Comparison of ENCODE assay signal across 1 cellular context in genomic region chr2:218962859-218963492, GRCh38.
TF ChIP-seq lines count a peak whose summit lies in the region.

No MANE protein-coding gene starts in this region.

TF ChIP-seq in HepG2, 621 proteins besides CTCF, POLR2A, EP300 and RAD21 (continued from another document and continues in another):
- TF ChIP-seq THRA (CRISPR knock-in tag; IDR thresholded peaks at IDR 0.05; ENCODE audit: borderline replicate concordance) (peak; percentile 86; the same call in 1 of the 2 replicates), NCOA2 (CRISPR knock-in tag; IDR thresholded peaks at IDR 0.05) (peak; percentile 61; the same call in 1 of the 2 replicates), SNAPC2 (CRISPR knock-in tag; IDR thresholded peaks at IDR 0.05) (peak; percentile 61; the same call in 1 of the 2 replicates), SRSF1 (optimal IDR thresholded peaks at IDR 0.05; ENCODE audit: low read depth, low read length) (no peak), ZNF724P (CRISPR knock-in tag; IDR thresholded peaks at IDR 0.05; ENCODE audit: borderline replicate concordance) (no peak), NFAT5 (CRISPR knock-in tag; IDR thresholded peaks at IDR 0.05) (peak; percentile 97), MXI1 (IDR thresholded peaks at IDR 0.05; ENCODE audit: borderline replicate concordance, low read depth, low read length) (no peak), TRIM24 (CRISPR knock-in tag; IDR thresholded peaks at IDR 0.05) (no peak), ZNF644 (CRISPR knock-in tag; IDR thresholded peaks at IDR 0.05; ENCODE audit: low read depth) (no peak), PRDM4 (CRISPR knock-in tag; IDR thresholded peaks at IDR 0.05; ENCODE audit: borderline replicate concordance) (peak; percentile 92; the same call in 1 of the 2 replicates), ZNF841 (CRISPR knock-in tag; IDR thresholded peaks at IDR 0.05; ENCODE audit: borderline replicate concordance) (no peak), FOXC1 (CRISPR knock-in tag; IDR thresholded peaks at IDR 0.05; ENCODE audit: borderline replicate concordance) (peak; percentile 78; the same call in 1 of the 2 replicates), ZNF501 (CRISPR knock-in tag; IDR thresholded peaks at IDR 0.05) (peak; percentile 77), ZNF619 (CRISPR knock-in tag; IDR thresholded peaks at IDR 0.05) (no peak), MTF2 (CRISPR knock-in tag; IDR thresholded peaks at IDR 0.05; ENCODE audit: borderline replicate concordance) (peak; percentile 78; the same call in 1 of the 2 replicates), ARID2 (CRISPR knock-in tag; IDR thresholded peaks at IDR 0.05; ENCODE audit: borderline replicate concordance) (peak; percentile 76), ZNF17 (CRISPR knock-in tag; IDR thresholded peaks at IDR 0.05) (no peak), SP4 (CRISPR knock-in tag; IDR thresholded peaks at IDR 0.05) (no peak), ZSCAN29 (CRISPR knock-in tag; conservative IDR thresholded peaks at IDR 0.05) (0 out of 2 replicates have a peak, but pooled peaks have one; percentile 54), ZNF350 (CRISPR knock-in tag; IDR thresholded peaks at IDR 0.05; ENCODE audit: borderline replicate concordance, low read depth) (no peak; the same call in 1 of the 2 replicates), ZNF547 (CRISPR knock-in tag; IDR thresholded peaks at IDR 0.05) (peak; percentile 84; the same call in 1 of the 2 replicates)
- TF ChIP-seq, protein P1, sequence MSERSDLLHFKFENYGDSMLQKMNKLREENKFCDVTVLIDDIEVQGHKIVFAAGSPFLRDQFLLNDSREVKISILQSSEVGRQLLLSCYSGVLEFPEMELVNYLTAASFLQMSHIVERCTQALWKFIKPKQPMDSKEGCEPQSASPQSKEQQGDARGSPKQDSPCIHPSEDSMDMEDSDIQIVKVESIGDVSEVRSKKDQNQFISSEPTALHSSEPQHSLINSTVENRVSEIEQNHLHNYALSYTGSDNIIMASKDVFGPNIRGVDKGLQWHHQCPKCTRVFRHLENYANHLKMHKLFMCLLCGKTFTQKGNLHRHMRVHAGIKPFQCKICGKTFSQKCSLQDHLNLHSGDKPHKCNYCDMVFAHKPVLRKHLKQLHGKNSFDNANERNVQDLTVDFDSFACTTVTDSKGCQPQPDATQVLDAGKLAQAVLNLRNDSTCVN (CRISPR knock-in tag; IDR thresholded peaks at IDR 0.05; ENCODE audit: borderline replicate concordance): peak; percentile 93
- TF ChIP-seq, protein P2, sequence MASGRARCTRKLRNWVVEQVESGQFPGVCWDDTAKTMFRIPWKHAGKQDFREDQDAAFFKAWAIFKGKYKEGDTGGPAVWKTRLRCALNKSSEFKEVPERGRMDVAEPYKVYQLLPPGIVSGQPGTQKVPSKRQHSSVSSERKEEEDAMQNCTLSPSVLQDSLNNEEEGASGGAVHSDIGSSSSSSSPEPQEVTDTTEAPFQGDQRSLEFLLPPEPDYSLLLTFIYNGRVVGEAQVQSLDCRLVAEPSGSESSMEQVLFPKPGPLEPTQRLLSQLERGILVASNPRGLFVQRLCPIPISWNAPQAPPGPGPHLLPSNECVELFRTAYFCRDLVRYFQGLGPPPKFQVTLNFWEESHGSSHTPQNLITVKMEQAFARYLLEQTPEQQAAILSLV (CRISPR knock-in tag; IDR thresholded peaks at IDR 0.05; ENCODE audit: borderline replicate concordance): peak; percentile 89
- TF ChIP-seq, protein P3, sequence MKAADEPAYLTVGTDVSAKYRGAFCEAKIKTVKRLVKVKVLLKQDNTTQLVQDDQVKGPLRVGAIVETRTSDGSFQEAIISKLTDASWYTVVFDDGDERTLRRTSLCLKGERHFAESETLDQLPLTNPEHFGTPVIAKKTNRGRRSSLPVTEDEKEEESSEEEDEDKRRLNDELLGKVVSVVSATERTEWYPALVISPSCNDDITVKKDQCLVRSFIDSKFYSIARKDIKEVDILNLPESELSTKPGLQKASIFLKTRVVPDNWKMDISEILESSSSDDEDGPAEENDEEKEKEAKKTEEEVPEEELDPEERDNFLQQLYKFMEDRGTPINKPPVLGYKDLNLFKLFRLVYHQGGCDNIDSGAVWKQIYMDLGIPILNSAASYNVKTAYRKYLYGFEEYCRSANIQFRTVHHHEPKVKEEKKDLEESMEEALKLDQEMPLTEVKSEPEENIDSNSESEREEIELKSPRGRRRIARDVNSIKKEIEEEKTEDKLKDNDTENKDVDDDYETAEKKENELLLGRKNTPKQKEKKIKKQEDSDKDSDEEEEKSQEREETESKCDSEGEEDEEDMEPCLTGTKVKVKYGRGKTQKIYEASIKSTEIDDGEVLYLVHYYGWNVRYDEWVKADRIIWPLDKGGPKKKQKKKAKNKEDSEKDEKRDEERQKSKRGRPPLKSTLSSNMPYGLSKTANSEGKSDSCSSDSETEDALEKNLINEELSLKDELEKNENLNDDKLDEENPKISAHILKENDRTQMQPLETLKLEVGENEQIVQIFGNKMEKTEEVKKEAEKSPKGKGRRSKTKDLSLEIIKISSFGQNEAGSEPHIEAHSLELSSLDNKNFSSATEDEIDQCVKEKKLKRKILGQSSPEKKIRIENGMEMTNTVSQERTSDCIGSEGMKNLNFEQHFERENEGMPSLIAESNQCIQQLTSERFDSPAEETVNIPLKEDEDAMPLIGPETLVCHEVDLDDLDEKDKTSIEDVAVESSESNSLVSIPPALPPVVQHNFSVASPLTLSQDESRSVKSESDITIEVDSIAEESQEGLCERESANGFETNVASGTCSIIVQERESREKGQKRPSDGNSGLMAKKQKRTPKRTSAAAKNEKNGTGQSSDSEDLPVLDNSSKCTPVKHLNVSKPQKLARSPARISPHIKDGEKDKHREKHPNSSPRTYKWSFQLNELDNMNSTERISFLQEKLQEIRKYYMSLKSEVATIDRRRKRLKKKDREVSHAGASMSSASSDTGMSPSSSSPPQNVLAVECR (CRISPR knock-in tag; IDR thresholded peaks at IDR 0.05; ENCODE audit: borderline replicate concordance): peak; percentile 63; the same call in 1 of the 2 replicates
- TF ChIP-seq, protein P4, sequence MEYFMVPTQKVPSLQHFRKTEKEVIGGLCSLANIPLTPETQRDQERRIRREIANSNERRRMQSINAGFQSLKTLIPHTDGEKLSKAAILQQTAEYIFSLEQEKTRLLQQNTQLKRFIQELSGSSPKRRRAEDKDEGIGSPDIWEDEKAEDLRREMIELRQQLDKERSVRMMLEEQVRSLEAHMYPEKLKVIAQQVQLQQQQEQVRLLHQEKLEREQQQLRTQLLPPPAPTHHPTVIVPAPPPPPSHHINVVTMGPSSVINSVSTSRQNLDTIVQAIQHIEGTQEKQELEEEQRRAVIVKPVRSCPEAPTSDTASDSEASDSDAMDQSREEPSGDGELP (IDR thresholded peaks at IDR 0.05; ENCODE audit: borderline replicate concordance, low read depth): no peak
- TF ChIP-seq, protein P5, sequence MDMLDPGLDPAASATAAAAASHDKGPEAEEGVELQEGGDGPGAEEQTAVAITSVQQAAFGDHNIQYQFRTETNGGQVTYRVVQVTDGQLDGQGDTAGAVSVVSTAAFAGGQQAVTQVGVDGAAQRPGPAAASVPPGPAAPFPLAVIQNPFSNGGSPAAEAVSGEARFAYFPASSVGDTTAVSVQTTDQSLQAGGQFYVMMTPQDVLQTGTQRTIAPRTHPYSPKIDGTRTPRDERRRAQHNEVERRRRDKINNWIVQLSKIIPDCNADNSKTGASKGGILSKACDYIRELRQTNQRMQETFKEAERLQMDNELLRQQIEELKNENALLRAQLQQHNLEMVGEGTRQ (IDR thresholded peaks at IDR 0.05; ENCODE audit: low read depth, low read length): no peak
- TF ChIP-seq, protein P5 (CRISPR knock-in tag; IDR thresholded peaks at IDR 0.05; ENCODE audit: borderline replicate concordance): no peak
- TF ChIP-seq, protein P6, sequence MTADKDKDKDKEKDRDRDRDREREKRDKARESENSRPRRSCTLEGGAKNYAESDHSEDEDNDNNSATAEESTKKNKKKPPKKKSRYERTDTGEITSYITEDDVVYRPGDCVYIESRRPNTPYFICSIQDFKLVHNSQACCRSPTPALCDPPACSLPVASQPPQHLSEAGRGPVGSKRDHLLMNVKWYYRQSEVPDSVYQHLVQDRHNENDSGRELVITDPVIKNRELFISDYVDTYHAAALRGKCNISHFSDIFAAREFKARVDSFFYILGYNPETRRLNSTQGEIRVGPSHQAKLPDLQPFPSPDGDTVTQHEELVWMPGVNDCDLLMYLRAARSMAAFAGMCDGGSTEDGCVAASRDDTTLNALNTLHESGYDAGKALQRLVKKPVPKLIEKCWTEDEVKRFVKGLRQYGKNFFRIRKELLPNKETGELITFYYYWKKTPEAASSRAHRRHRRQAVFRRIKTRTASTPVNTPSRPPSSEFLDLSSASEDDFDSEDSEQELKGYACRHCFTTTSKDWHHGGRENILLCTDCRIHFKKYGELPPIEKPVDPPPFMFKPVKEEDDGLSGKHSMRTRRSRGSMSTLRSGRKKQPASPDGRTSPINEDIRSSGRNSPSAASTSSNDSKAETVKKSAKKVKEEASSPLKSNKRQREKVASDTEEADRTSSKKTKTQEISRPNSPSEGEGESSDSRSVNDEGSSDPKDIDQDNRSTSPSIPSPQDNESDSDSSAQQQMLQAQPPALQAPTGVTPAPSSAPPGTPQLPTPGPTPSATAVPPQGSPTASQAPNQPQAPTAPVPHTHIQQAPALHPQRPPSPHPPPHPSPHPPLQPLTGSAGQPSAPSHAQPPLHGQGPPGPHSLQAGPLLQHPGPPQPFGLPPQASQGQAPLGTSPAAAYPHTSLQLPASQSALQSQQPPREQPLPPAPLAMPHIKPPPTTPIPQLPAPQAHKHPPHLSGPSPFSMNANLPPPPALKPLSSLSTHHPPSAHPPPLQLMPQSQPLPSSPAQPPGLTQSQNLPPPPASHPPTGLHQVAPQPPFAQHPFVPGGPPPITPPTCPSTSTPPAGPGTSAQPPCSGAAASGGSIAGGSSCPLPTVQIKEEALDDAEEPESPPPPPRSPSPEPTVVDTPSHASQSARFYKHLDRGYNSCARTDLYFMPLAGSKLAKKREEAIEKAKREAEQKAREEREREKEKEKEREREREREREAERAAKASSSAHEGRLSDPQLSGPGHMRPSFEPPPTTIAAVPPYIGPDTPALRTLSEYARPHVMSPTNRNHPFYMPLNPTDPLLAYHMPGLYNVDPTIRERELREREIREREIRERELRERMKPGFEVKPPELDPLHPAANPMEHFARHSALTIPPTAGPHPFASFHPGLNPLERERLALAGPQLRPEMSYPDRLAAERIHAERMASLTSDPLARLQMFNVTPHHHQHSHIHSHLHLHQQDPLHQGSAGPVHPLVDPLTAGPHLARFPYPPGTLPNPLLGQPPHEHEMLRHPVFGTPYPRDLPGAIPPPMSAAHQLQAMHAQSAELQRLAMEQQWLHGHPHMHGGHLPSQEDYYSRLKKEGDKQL (CRISPR knock-in tag; IDR thresholded peaks at IDR 0.05; ENCODE audit: low read depth): no peak
